ENCODE assay signal across 9 cellular contexts in the genomic region with DNA sequence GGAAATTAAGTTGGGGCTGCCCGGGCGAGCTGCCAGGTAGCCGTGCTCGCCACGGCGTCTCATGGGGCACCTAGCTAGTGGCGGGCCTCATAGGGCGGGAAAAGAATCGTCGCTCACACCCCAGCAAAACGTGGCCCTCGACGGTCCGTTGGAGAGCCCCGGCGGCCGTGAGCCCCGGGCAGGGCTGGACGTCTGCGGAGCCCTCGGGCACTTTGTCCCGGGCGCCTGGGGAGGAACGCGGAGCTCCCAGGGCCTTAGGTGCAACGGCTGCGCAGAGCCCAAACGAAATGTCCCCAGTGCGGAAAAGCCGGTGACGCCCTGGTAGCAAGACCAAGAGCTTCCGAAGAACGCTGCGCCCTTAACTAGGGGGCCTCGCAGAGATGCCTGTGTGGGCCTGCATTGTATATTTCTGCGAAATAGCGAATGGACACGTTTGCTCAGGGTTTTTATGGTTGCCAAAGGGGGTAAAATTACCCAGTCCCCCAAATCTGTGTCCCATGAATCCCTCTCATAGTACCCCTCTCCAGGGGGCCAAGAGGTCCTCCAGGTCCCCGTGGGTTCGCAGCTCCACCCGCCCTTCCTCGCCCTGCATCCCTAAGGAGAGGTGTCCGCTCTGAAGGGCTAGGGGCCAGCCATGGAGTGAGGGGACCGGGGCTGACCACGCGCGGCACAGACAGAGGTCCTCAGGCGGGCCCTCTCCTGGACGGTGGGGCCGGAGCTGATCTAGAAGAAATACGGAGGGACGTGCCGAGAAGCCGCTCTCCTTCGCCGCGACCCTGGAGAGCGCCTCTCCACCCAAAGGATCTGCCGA. TPM values are rescaled to one million over a fixed set of nuclear protein-coding genes. Genes with fewer than 3 reads are reported as not detected.
DNase-seq lines count a peak whose midpoint lies in the region; ATAC-seq, FAIRE-seq and TF ChIP-seq lines count a peak whose summit lies in the region.
"Had no signal": no experiment of that assay in that cellular context is flagged by ENCODE, and none has a peak within 500 bp of the region (broad histone marks: within the 10 kb centered on the region; RNA-seq: fewer than 3 reads in every experiment).

No MANE protein-coding gene starts in this region.

- H3K14ac ChIP-seq in H1 (ENCODE audit: insufficient read length): no peak overlapping the region

- TF ChIP-seq CTCF in CD14-positive monocyte (IDR thresholded peaks at IDR 0.05): no peak
- no peak for TF ChIP-seq CTCF in H1 (IDR thresholded peaks at IDR 0.05; ENCODE audit: control extremely low read depth in 1 of 3, insufficient read depth in 1 of 3, low read depth in 1 of 3, low read length in 3 of 3)
- no peak for TF ChIP-seq CTCF in ovary (IDR thresholded peaks at IDR 0.05)

- peaks cover 48% of the 10 kb centered on the region for H3K23me2 ChIP-seq in H1 (ENCODE audit: low read depth, low read length)

- H3K9ac ChIP-seq in H1 (replicated peaks in 1 of 4; ENCODE audit: extremely low read depth in 1 of 4, low read depth in 3 of 4, low read length in 3 of 4): no peak overlapping the region

- peaks cover 0 to 5% of the 10 kb centered on the region in 2 experiments for H4K20me1 ChIP-seq in H1 (replicated peaks in 1 of 2; ENCODE audit: control insufficient read depth in 1 of 2, insufficient read depth in 2 of 2, low read length in 2 of 2)

- no peak overlapping the region for H4K5ac ChIP-seq in H1 (ENCODE audit: insufficient read length, low read depth, low read length)

- H3K9me3 Mint-ChIP-seq in CD14-positive monocyte: peaks cover 0 to 14% (median 5%) of the 10 kb centered on the region in 7 donors

- ATAC-seq in esophagus mucosa: no peak

- POLR2A ChIA-PET in H1 (lab: Charles Lee; ENCODE audit: partially characterized antibody): interaction anchor here (0.7 to 1.5 kb wide), 2 partner anchors 10 to 14 kb away, joined by 3 to 4 read pairs; no protein-coding TSS in a partner anchor

- no peak overlapping the region for H2BK120ac ChIP-seq in H1 (replicated peaks; ENCODE audit: low read depth, low read length)

- H3K36me3 ChIP-seq in H1 (ENCODE audit: control insufficient read depth in 2 of 4, insufficient read depth in 4 of 4, low read length in 3 of 4): no peaks in the 10 kb centered on the region
- H3K36me3 ChIP-seq in ovary: no peaks in the 10 kb centered on the region

- DNase-seq in CD14-positive monocyte (ENCODE audit: low spot score) (no peak), T-helper 9 cell (peak; percentile 14), H1 (ENCODE audit: low read depth in 1 of 2, low spot score in 2 of 2) (peak in 1 of 2 experiments; percentile 72), ovary (peak; percentile 15 to 56 (median 50)), NCI-H2171 (lab: John Stamatoyannopoulos, UW) (no peak), SHP77 treated with DMSO at 0.1 percent for 48 hours (lab: John Stamatoyannopoulos, UW) (no peak), kidney tubule cell (ENCODE audit: low spot score) (no peak)
- DNase-seq: NCI-H510A treated with DMSO at 0.1 percent for 48 hours had no signal

- peak overlapping the region; percentile 51; the same call in 1 of the 2 replicates for H3K18ac ChIP-seq in H1 (ENCODE audit: extremely low read depth, low read length)

- no peaks in the 10 kb centered on the region for H3K9me3 ChIP-seq in H1 (ENCODE audit: insufficient read depth in 2 of 2, low read depth in 1 of 2, low read length in 1 of 2)
- H3K9me3 ChIP-seq in ovary: no peaks in the 10 kb centered on the region

- CTCF ChIA-PET in H1 (lab: Charles Lee; ENCODE audit: partially characterized antibody): interaction anchor here (0.6 to 2.7 kb wide), 10 partner anchors 9 to 1891 kb away, joined by 3 to 8 read pairs (median 4); no protein-coding TSS in a partner anchor

- H3K4me3 Mint-ChIP-seq in CD14-positive monocyte: peak overlapping the region; percentile 98

- no peak overlapping the region for H3K27ac ChIP-seq in H1 (ENCODE audit: low read depth, low read length)
- H3K27ac ChIP-seq in ovary: no peak overlapping the region

- no peak for TF ChIP-seq RAD21 in H1 (IDR thresholded peaks at IDR 0.05 in 1 of 2, conservative IDR thresholded peaks at IDR 0.05 in 1 of 2; ENCODE audit: low read depth in 2 of 2, low read length in 2 of 2)

- H3K27me3 Mint-ChIP-seq in CD14-positive monocyte (ENCODE audit: low read depth in 3 of 3): peaks cover 31 to 63% (median 56%) of the 10 kb centered on the region in 3 donors

- H2BK5ac ChIP-seq in H1 (ENCODE audit: low read depth, low read length): no peak overlapping the region

- no peaks in the 10 kb centered on the region for H3K79me1 ChIP-seq in H1 (ENCODE audit: low read depth, low read length)

- peaks cover 0 to 13% of the 10 kb centered on the region in 2 experiments; a peak in 3 of 4 replicates for H3K79me2 ChIP-seq in H1 (ENCODE audit: control insufficient read depth in 1 of 2, insufficient read depth in 2 of 2, low read length in 2 of 2)

- no peak overlapping the region for H2AK5ac ChIP-seq in H1 (ENCODE audit: low read depth, low read length)

- H3K4me3 ChIP-seq in H1 (ENCODE audit: extremely low read depth in 1 of 4, insufficient read depth in 2 of 4, low read depth in 3 of 4, low read length in 4 of 4): peak overlapping the region; percentile 54 to 91 (median 68)
- peak overlapping the region; percentile 57 for H3K4me3 ChIP-seq in ovary

- H2BK15ac ChIP-seq in H1 (ENCODE audit: low read length): 0 out of 2 replicates have a peak overlapping the region, but pooled peaks have one; percentile 46

- H2AFZ ChIP-seq in H1 (ENCODE audit: low read length): peak overlapping the region; percentile 96; the same call in 1 of the 2 replicates

- peaks cover 13 to 69% (median 48%) of the 10 kb centered on the region in 4 experiments; a peak in 6 of 7 replicates for H3K27me3 ChIP-seq in H1 (replicated peaks in 1 of 4; ENCODE audit: control insufficient read depth in 3 of 4, extremely low read depth in 1 of 4, insufficient read depth in 3 of 4, low read length in 3 of 4)
- no peaks in the 10 kb centered on the region for H3K27me3 ChIP-seq in ovary

- TF ChIP-seq EP300 in H1 (IDR thresholded peaks at IDR 0.05; ENCODE audit: borderline replicate concordance in 1 of 2, low read depth in 2 of 2, low read length in 2 of 2): no peak
- no peak for TF ChIP-seq EP300 in ovary (IDR thresholded peaks at IDR 0.05)

- intact Hi-C loops in CD14-positive monocyte (cut with micrococcal nuclease) (loop anchor here (5.0 to 10.0 kb wide), 6 partner anchors 147 to 747 kb away; no protein-coding TSS in a partner anchor), ovary (cut with DNase I) (no loop called here)

- H3K36me3 Mint-ChIP-seq in CD14-positive monocyte: peaks cover 0 to 4% of the 10 kb centered on the region in 2 donors

- H3K4me2 ChIP-seq in H1 (ENCODE audit: insufficient read depth in 1 of 2, low read depth in 2 of 2, low read length in 2 of 2): peak overlapping the region; percentile 85 to 100

- no peak for TF ChIP-seq POLR2A in H1 (IDR thresholded peaks at IDR 0.05; ENCODE audit: control extremely low read depth in 1 of 2, low read depth in 2 of 2, low read length in 2 of 2)
- TF ChIP-seq POLR2A in ovary (IDR thresholded peaks at IDR 0.05): no peak

- H3K56ac ChIP-seq in H1 (replicated peaks; ENCODE audit: insufficient read length, low read depth, low read length): no peak overlapping the region

- peaks cover 2 to 16% (median 7%) of the 10 kb centered on the region in 4 experiments for H3K4me1 ChIP-seq in H1 (replicated peaks in 1 of 4; ENCODE audit: control insufficient read depth in 3 of 4, insufficient read depth in 4 of 4, low read length in 3 of 4)
- H3K4me1 ChIP-seq in ovary (ENCODE audit: insufficient read depth): peaks cover 16% of the 10 kb centered on the region

- peaks cover 45% of the 10 kb centered on the region for H3K4me1 Mint-ChIP-seq in CD14-positive monocyte

- H3K27ac Mint-ChIP-seq in CD14-positive monocyte: peak overlapping the region in 4 of 7 donors; percentile 40 to 66 (median 42)

- WGBS in H1 (ENCODE audit: extremely low coverage in 1 of 2, insufficient coverage in 1 of 2, insufficient read length in 1 of 2, insufficient replicate concordance in 2 of 2, low coverage in 1 of 2, low lambda C conversion rate in 2 of 2, missing lambda C conversion rate in 1 of 2), 2 experiments: 4% methylated on average over 55 of the region's 59 CpGs; no CpG with 5 or more reads in 1 of the 2 experiments
- 18 to 30% (median 19%) methylated on average over 46 to 59 of the region's 59 CpGs for WGBS in ovary, 3 donors

- peak overlapping the region; percentile 78 for H4K91ac ChIP-seq in H1 (replicated peaks; ENCODE audit: insufficient read length, low read length)

- H3K4ac ChIP-seq in H1 (replicated peaks; ENCODE audit: insufficient read length, low read depth, low read length): no peak overlapping the region

- H2BK12ac ChIP-seq in H1 (ENCODE audit: low read depth, low read length): peak overlapping the region; percentile 39; the same call in 1 of the 2 replicates

- FAIRE-seq in H1 (lab: Jason Lieb, UNC): no peak

- peak overlapping the region; percentile 61; the same call in 1 of the 2 replicates for H2BK20ac ChIP-seq in H1 (ENCODE audit: low read length)

- H4K8ac ChIP-seq in H1 (ENCODE audit: extremely low read depth, insufficient read depth, low read length): peak overlapping the region; percentile 64

- no peak overlapping the region for H3K23ac ChIP-seq in H1 (ENCODE audit: insufficient read length)

TF ChIP-seq in H1, 55 proteins besides CTCF, POLR2A, EP300 and RAD21 (continues in another document):
- no peak for TF ChIP-seq TAF1 (IDR thresholded peaks at IDR 0.05; ENCODE audit: low read depth, low read length)
- no peak for TF ChIP-seq ZNF274 (IDR thresholded peaks at IDR 0.05; ENCODE audit: borderline replicate concordance, extremely low read depth, low read length)
- TF ChIP-seq SP1 (IDR thresholded peaks at IDR 0.05; ENCODE audit: low read depth, low read length): no peak
- TF ChIP-seq SP4 (IDR thresholded peaks at IDR 0.05; ENCODE audit: low read length): 0 out of 2 replicates have a peak, but pooled peaks have one; percentile 13
- peak; percentile 54 for TF ChIP-seq KDM4A (IDR thresholded peaks at IDR 0.05; ENCODE audit: low read depth, low read length, severe bottlenecking)
- no peak for TF ChIP-seq SIX5 (IDR thresholded peaks at IDR 0.05; ENCODE audit: low read depth, low read length)
- no peak for TF ChIP-seq SP2 (IDR thresholded peaks at IDR 0.05; ENCODE audit: low read length)

RNA-seq across cellular contexts. Expression of a gene that starts 1.0 kb away (rescaled TPM):
- polyA plus RNA-seq in CD14-positive monocyte (1 to 10 TPM in 1 of 2 donors, under 1 TPM in 1; 0.53 to 1.6 TPM), H1 (2011; rRNA removed) (2.9 and 3.4 TPM in 2 replicates), ovary (1 to 10 TPM; 5.0 to 8.5 TPM)
- total RNA-seq in H1 (2021; fragmentation: NEBNext Ultra II Directional; extraction: Animal tissue kit (Norgen Biotek cat#: 25700)): 8.6 and 11.0 TPM in 2 replicates
- 3.7 TPM for polyA plus RNA-seq in H1 (2011; cell fraction: cytosol; rRNA removed)
- 9.6 TPM for polyA plus RNA-seq in H1 (2011; cell fraction: nucleus; rRNA removed)
- polyA plus RNA-seq in H1 (2012, experiment 1 of 2): 2.8 to 5.2 TPM (median 4.2 TPM) in 4 replicates
- 0.37 TPM for polyA plus RNA-seq in H1 (2012, experiment 2 of 2)
- polyA plus RNA-seq in H1 (2013, experiment 1 of 2): 2.7 TPM
- 2.6 TPM for polyA plus RNA-seq in H1 (2013, experiment 2 of 2)
- polyA minus RNA-seq in H1 (2011; rRNA and poly(A)+ RNA removed): 10.4 and 10.8 TPM in 2 replicates
- polyA minus RNA-seq in H1 (2011; cell fraction: cytosol; rRNA and poly(A)+ RNA removed): 5.7 TPM
- 21.6 TPM for polyA minus RNA-seq in H1 (2011; cell fraction: nucleus; rRNA and poly(A)+ RNA removed)
- total RNA-seq in ovary (10 to 100 TPM; 11.2 to 28.1 (median 22.3) TPM), esophagus mucosa (1.3 TPM)

Comparison
In these comparisons a context has a peak if more than half of its experiments do, and no peak if none do; other contexts are left out.
1. DNase-seq: peak in T-helper 9 cell (single experiment) and ovary (5 of 5); none in CD14-positive monocyte (single experiment), NCI-H2171 (single experiment), SHP77 treated with DMSO at 0.1 percent for 48 hours (single experiment) and kidney tubule cell (single experiment).
2. intact Hi-C loops: an anchor here in CD14-positive monocyte (5.0 to 10.0 kb wide); none called in ovary.